In genomic region chr13:72399351-72399750, GRCh38 we compare ENCODE assay signal across 11 cellular contexts.
"Had no signal": no experiment of that assay in that cellular context is flagged by ENCODE, and none has a peak within 500 bp of the region (broad histone marks: within the 10 kb centered on the region; RNA-seq: fewer than 3 reads in every experiment).

No MANE protein-coding gene starts in this region.

- DNase-seq: GM23248, GOT3, H7, H9, HCEC 1CT, HFFc6 had no signal

- H3K36me3 ChIP-seq: HAP-1 had no signal

- H3K4me3 ChIP-seq: GM23248, GM23338, HAP-1 had no signal

- ATAC-seq: GM23338, HCT116 had no signal

- H3K9me3 ChIP-seq: HAP-1 had no signal

- H3K9ac ChIP-seq: GM23248 had no signal

- H2AFZ ChIP-seq: GM23248, GM23338 had no signal

- H3K27ac ChIP-seq: GM23248 had no signal

- H3K4me2 ChIP-seq: GM23338 had no signal

- FAIRE-seq: H1, H54 had no signal

- H3K4me1 ChIP-seq: HAP-1 had no signal
